Comparison of ENCODE assay signal across 10 cellular contexts in genomic region chrX:11113731-11114130, GRCh38. TPM values are rescaled to one million over a fixed set of nuclear protein-coding genes. Genes with fewer than 3 reads are reported as not detected.
DNase-seq lines count a peak whose midpoint lies in the region; ATAC-seq and TF ChIP-seq lines count a peak whose summit lies in the region.
"Had no signal": no experiment of that assay in that cellular context is flagged by ENCODE, and none has a peak within 500 bp of the region (broad histone marks: within the 10 kb centered on the region; RNA-seq: fewer than 3 reads in every experiment).

No MANE protein-coding gene starts in this region.

- H3K9me3 Mint-ChIP-seq in dendritic cell treated with granulocyte-macrophage colony-stimulating factor and Interleukin-4, amounts not matched to agents 40 ng/mL and 50 ng/mL, for 4 days = no peaks in the 10 kb centered on the region

- H3K27ac ChIP-seq in dorsolateral prefrontal cortex = no peak overlapping the region

- peaks cover 58% of the 10 kb centered on the region for H3K36me3 Mint-ChIP-seq in dendritic cell treated with granulocyte-macrophage colony-stimulating factor and Interleukin-4, amounts not matched to agents 40 ng/mL and 50 ng/mL, for 4 days (ENCODE audit: low read depth)

- H3K4me1 Mint-ChIP-seq in dendritic cell treated with granulocyte-macrophage colony-stimulating factor and Interleukin-4, amounts not matched to agents 40 ng/mL and 50 ng/mL, for 4 days (ENCODE audit: low read depth) = peaks cover 17% of the 10 kb centered on the region

- TF ChIP-seq POLR2A in NB4 (IDR thresholded peaks at IDR 0.05; ENCODE audit: extremely low read depth, insufficient read length) = no peak

- ATAC-seq in GM19397 (IDR thresholded peaks at IDR 0.05; ENCODE audit: unreplicated experiment) (no peak), HG03439 (IDR thresholded peaks at IDR 0.05; ENCODE audit: unreplicated experiment) (no peak)

- DNase-seq in NB4 (ENCODE audit: low read depth) (peak; percentile 5), pons (ENCODE audit: low spot score) (peak; percentile 44), dorsolateral prefrontal cortex (no peak)
- DNase-seq: kidney, NCI-H2029 treated with DMSO at 0.1 percent for 48 hours, SK-N-SH had no signal

- no peaks in the 10 kb centered on the region for H3K27me3 Mint-ChIP-seq in dendritic cell treated with granulocyte-macrophage colony-stimulating factor and Interleukin-4, amounts not matched to agents 40 ng/mL and 50 ng/mL, for 4 days

- intact Hi-C loops in dendritic cell treated with granulocyte-macrophage colony-stimulating factor and Interleukin-4, amounts not matched to agents 40 ng/mL and 50 ng/mL, for 4 days (cut with micrococcal nuclease) = loop anchor here (5.0 to 10.0 kb wide), 2 partner anchors 651 to 916 kb away; no protein-coding TSS in a partner anchor
- intact Hi-C loops in dorsolateral prefrontal cortex (cut with DNase I) = no loop called here

- peak overlapping the region; percentile 2; the same call in 1 of the 2 replicates for H3K4me3 ChIP-seq in GM08714 (ENCODE audit: low read length)
- H3K4me3 ChIP-seq in NB4 (ENCODE audit: low read depth, low read length) = no peak overlapping the region
- no peak overlapping the region for H3K4me3 ChIP-seq in dorsolateral prefrontal cortex

- H3K27me3 ChIP-seq in dorsolateral prefrontal cortex = peaks cover 0 to 45% (median 4%) of the 10 kb centered on the region in 45 donors

- H3K27ac Mint-ChIP-seq in dendritic cell treated with granulocyte-macrophage colony-stimulating factor and Interleukin-4, amounts not matched to agents 40 ng/mL and 50 ng/mL, for 4 days = peak overlapping the region; percentile 85

- H3K4me3 Mint-ChIP-seq in dendritic cell treated with granulocyte-macrophage colony-stimulating factor and Interleukin-4, amounts not matched to agents 40 ng/mL and 50 ng/mL, for 4 days = peak overlapping the region; percentile 40

- TF ChIP-seq CTCF in NB4 (IDR thresholded peaks at IDR 0.05; ENCODE audit: low read depth, low read length) = no peak
- no peak for TF ChIP-seq CTCF in dorsolateral prefrontal cortex (IDR thresholded peaks at IDR 0.05 in 54 of 56, conservative IDR thresholded peaks at IDR 0.05 in 2 of 56; ENCODE audit: low read depth in 1 of 56, partially characterized antibody in 56 of 56)

RNA-seq across cellular contexts. Expression of gene HCCS, which starts 2.6 kb away (rescaled TPM):
- total RNA-seq in dorsolateral prefrontal cortex = 10 to 100 TPM in 118 of 120 experiments, 1 to 10 TPM in 2; 7.6 to 31.6 (median 21.0) TPM

Comparison
In these comparisons a context has a peak if more than half of its experiments do, and no peak if none do; other contexts are left out.
1. DNase-seq: peak in NB4 (single experiment) and pons (single experiment); none in dorsolateral prefrontal cortex (0 of 10).